In genomic region chr6:158312165-158312564, GRCh38 we compare ENCODE assay signal across 1 cellular context.
TF ChIP-seq lines count a peak whose summit lies in the region.

Gene TULP4 (plus strand): TSS chr6:158312465. CDS start chr6:158314017, 1,552 bp downstream.

TF ChIP-seq in WTC11, 78 proteins besides CTCF, POLR2A, EP300 and RAD21 (continued from another document):
- no peak for TF ChIP-seq ATF2 (CRISPR knock-in tag; IDR thresholded peaks at IDR 0.05; ENCODE audit: borderline replicate concordance, low read depth)
- no peak for TF ChIP-seq PREB (CRISPR knock-in tag; IDR thresholded peaks at IDR 0.05; ENCODE audit: borderline replicate concordance)
- no peak for TF ChIP-seq MYBL2 (CRISPR knock-in tag; IDR thresholded peaks at IDR 0.05)
- TF ChIP-seq CDX4 (CRISPR knock-in tag; IDR thresholded peaks at IDR 0.05; ENCODE audit: borderline replicate concordance) = no peak
- TF ChIP-seq GTF2I (CRISPR knock-in tag; conservative IDR thresholded peaks at IDR 0.05) = no peak
- no peak for TF ChIP-seq NR2C2 (CRISPR knock-in tag; IDR thresholded peaks at IDR 0.05)
- TF ChIP-seq ZMAT4 (CRISPR knock-in tag; IDR thresholded peaks at IDR 0.05) = no peak
- TF ChIP-seq ESRRA (CRISPR knock-in tag; IDR thresholded peaks at IDR 0.05; ENCODE audit: borderline replicate concordance) = no peak
- TF ChIP-seq ZNF232 (CRISPR knock-in tag; IDR thresholded peaks at IDR 0.05) = no peak
- no peak for TF ChIP-seq ZNF671 (CRISPR knock-in tag; IDR thresholded peaks at IDR 0.05)
- no peak for TF ChIP-seq FOXK1 (CRISPR knock-in tag; IDR thresholded peaks at IDR 0.05)
- no peak for TF ChIP-seq ZNF281 (CRISPR knock-in tag; IDR thresholded peaks at IDR 0.05)
- no peak for TF ChIP-seq ZNF138 (CRISPR knock-in tag; conservative IDR thresholded peaks at IDR 0.05)
TF ChIP-seq in WTC11: peak in this region for 0.
